Comparison of ENCODE assay signal across 19 cellular contexts in the genomic region with DNA sequence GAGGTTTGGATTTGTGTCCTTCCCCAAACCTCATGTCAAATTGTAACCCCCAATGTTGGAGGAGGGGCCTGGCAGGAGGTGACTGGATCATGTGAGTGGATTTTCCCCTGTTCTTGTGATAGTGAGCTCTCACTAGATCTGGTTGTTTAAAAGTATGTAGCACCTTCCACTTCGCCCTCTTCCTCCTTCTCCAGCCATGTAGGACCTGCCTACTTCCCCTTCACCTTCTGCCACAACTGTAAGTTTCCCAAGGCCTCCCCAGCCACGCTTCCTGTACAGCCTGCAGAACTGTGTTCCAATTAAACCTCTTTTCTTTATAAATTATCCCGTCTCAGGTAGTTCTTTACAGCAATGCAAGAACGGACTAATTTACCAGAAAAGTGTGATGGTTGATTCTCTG.
DNase-seq lines count a peak whose midpoint lies in the region; ATAC-seq and TF ChIP-seq lines count a peak whose summit lies in the region.
"Had no signal": no experiment of that assay in that cellular context is flagged by ENCODE, and none has a peak within 500 bp of the region (broad histone marks: within the 10 kb centered on the region; RNA-seq: fewer than 3 reads in every experiment).

No MANE protein-coding gene starts in this region.

- peak overlapping the region in 1 of 2 donors; percentile 75 for H3K27ac ChIP-seq in left lung
- H3K27ac ChIP-seq: colonic mucosa, right atrium auricular region, tibial artery had no signal

- no peaks in the 10 kb centered on the region for H3K27me3 ChIP-seq in left lung
- H3K27me3 ChIP-seq: colonic mucosa, right atrium auricular region, tibial artery had no signal

- H3K9me3 ChIP-seq in left lung: no peaks in the 10 kb centered on the region
- H3K9me3 ChIP-seq: colonic mucosa, tibial artery had no signal

- H3K27me3 Mint-ChIP-seq in activated T-cell treated with anti-CD3 and anti-CD28 coated beads, Interleukin-2, amount 50 U/mL, for 72 hours (ENCODE audit: low read depth): peaks cover 8% of the 10 kb centered on the region
- no peaks in the 10 kb centered on the region for H3K27me3 Mint-ChIP-seq in activated T-helper 17 cell treated with anti-CD3 and anti-CD28 coated beads, Interleukin-2, amount 50 U/mL, for 72 hours
- no peaks in the 10 kb centered on the region for H3K27me3 Mint-ChIP-seq in stimulated activated naive B cell treated with anti-CD40 and anti-IgM and Interleukin-4, amounts not matched to agents 10 μg/mL and 1 μg/mL and 100 μg/mL, for 72 hours

- TF ChIP-seq CTCF in NB4 (IDR thresholded peaks at IDR 0.05; ENCODE audit: low read depth, low read length): no peak
- no peak for TF ChIP-seq CTCF in left lung (IDR thresholded peaks at IDR 0.05)

- intact Hi-C loops in left lung (cut with DNase I): no loop called here

- peaks cover 24 to 39% of the 10 kb centered on the region in 2 donors for H3K36me3 Mint-ChIP-seq in activated T-cell treated with anti-CD3 and anti-CD28 coated beads, Interleukin-2, amount 50 U/mL, for 72 hours (ENCODE audit: insufficient read depth in 2 of 2)
- peaks cover 12% of the 10 kb centered on the region for H3K36me3 Mint-ChIP-seq in activated T-helper 17 cell treated with anti-CD3 and anti-CD28 coated beads, Interleukin-2, amount 50 U/mL, for 72 hours (ENCODE audit: low read depth)
- peaks cover under 1 to 12% of the 10 kb centered on the region in 2 donors for H3K36me3 Mint-ChIP-seq in stimulated activated naive B cell treated with anti-CD40 and anti-IgM and Interleukin-4, amounts not matched to agents 10 μg/mL and 1 μg/mL and 100 μg/mL, for 72 hours

- DNase-seq in activated T-cell treated with anti-CD3 and anti-CD28 coated beads, Interleukin-2, amount 50 U/mL, for 72 hours: no peak
- no peak for DNase-seq in activated T-cell treated with anti-CD3 and anti-CD28 coated beads, Interleukin-2, amount 50 U/mL, for 1 hour
- DNase-seq in NB4 (ENCODE audit: low read depth): peak; percentile 51
- no peak for DNase-seq in stimulated activated naive B cell treated with anti-CD40 and anti-IgM and Interleukin-4, amounts not matched to agents 10 μg/mL and 1 μg/mL and 100 μg/mL, for 72 hours
- DNase-seq in left lung: no peak
- no peak for DNase-seq in NCI-H1092 (lab: John Stamatoyannopoulos, UW)
- no peak for DNase-seq in Ammon's horn (ENCODE audit: low spot score)
- DNase-seq: anterior cingulate cortex; colonic mucosa; DMS53; NCI-H82; nephron progenitor cell; SHP77 treated with DMSO at 0.1 percent for 48 hours; stimulated activated CD4-positive, alpha-beta T cell treated with anti-CD3 and anti-CD28 coated beads, Interleukin-2, amount 100 ng/mL, for 24 hours; tibial artery had no signal

- peaks cover 95% of the 10 kb centered on the region for H3K4me1 Mint-ChIP-seq in activated T-cell treated with anti-CD3 and anti-CD28 coated beads, Interleukin-2, amount 50 U/mL, for 72 hours (ENCODE audit: low read depth)
- peaks cover 64% of the 10 kb centered on the region for H3K4me1 Mint-ChIP-seq in activated T-helper 17 cell treated with anti-CD3 and anti-CD28 coated beads, Interleukin-2, amount 50 U/mL, for 72 hours
- H3K4me1 Mint-ChIP-seq in stimulated activated naive B cell treated with anti-CD40 and anti-IgM and Interleukin-4, amounts not matched to agents 10 μg/mL and 1 μg/mL and 100 μg/mL, for 72 hours: peaks cover 53 to 76% of the 10 kb centered on the region in 2 donors

- H3K27ac Mint-ChIP-seq in activated T-cell treated with anti-CD3 and anti-CD28 coated beads, Interleukin-2, amount 50 U/mL, for 72 hours: peak overlapping the region; percentile 64
- H3K27ac Mint-ChIP-seq in activated T-helper 17 cell treated with anti-CD3 and anti-CD28 coated beads, Interleukin-2, amount 50 U/mL, for 72 hours: peak overlapping the region; percentile 97
- peak overlapping the region; percentile 96 for H3K27ac Mint-ChIP-seq in stimulated activated naive B cell treated with anti-CD40 and anti-IgM and Interleukin-4, amounts not matched to agents 10 μg/mL and 1 μg/mL and 100 μg/mL, for 72 hours
- H3K27ac Mint-ChIP-seq: GM23338, nephron progenitor cell had no signal

- TF ChIP-seq POLR2A in NB4 (IDR thresholded peaks at IDR 0.05; ENCODE audit: extremely low read depth, insufficient read length): no peak

- peak overlapping the region in 1 of 2 donors; percentile 40 for H3K4me3 Mint-ChIP-seq in activated T-cell treated with anti-CD3 and anti-CD28 coated beads, Interleukin-2, amount 50 U/mL, for 72 hours
- peak overlapping the region; percentile 83 for H3K4me3 Mint-ChIP-seq in activated T-helper 17 cell treated with anti-CD3 and anti-CD28 coated beads, Interleukin-2, amount 50 U/mL, for 72 hours
- peak overlapping the region in 1 of 2 donors; percentile 47 for H3K4me3 Mint-ChIP-seq in stimulated activated naive B cell treated with anti-CD40 and anti-IgM and Interleukin-4, amounts not matched to agents 10 μg/mL and 1 μg/mL and 100 μg/mL, for 72 hours
- H3K4me3 Mint-ChIP-seq: GM23338, nephron progenitor cell had no signal

- peaks cover 7 to 53% of the 10 kb centered on the region in 2 donors for H3K4me1 ChIP-seq in left lung
- H3K4me1 ChIP-seq: colonic mucosa, right atrium auricular region, tibial artery had no signal

- peaks cover 12 to 16% of the 10 kb centered on the region in 2 donors for H3K9me3 Mint-ChIP-seq in activated T-cell treated with anti-CD3 and anti-CD28 coated beads, Interleukin-2, amount 50 U/mL, for 72 hours
- H3K9me3 Mint-ChIP-seq in activated T-helper 17 cell treated with anti-CD3 and anti-CD28 coated beads, Interleukin-2, amount 50 U/mL, for 72 hours: peaks cover 12% of the 10 kb centered on the region
- peaks cover 11 to 15% of the 10 kb centered on the region in 2 donors for H3K9me3 Mint-ChIP-seq in stimulated activated naive B cell treated with anti-CD40 and anti-IgM and Interleukin-4, amounts not matched to agents 10 μg/mL and 1 μg/mL and 100 μg/mL, for 72 hours

- no peaks in the 10 kb centered on the region for H3K36me3 ChIP-seq in left lung
- H3K36me3 ChIP-seq: colonic mucosa, right atrium auricular region, tibial artery had no signal

- no peak for ATAC-seq in activated T-cell treated with anti-CD3 and anti-CD28 coated beads, Interleukin-2, amount 50 U/mL, for 72 hours (replicated peaks in 1 of 2)
- no peak for ATAC-seq in activated T-helper 17 cell treated with anti-CD3 and anti-CD28 coated beads, Interleukin-2, amount 50 U/mL, for 72 hours (replicated peaks)
- ATAC-seq in stimulated activated naive B cell treated with anti-CD40 and anti-IgM and Interleukin-4, amounts not matched to agents 10 μg/mL and 1 μg/mL and 100 μg/mL, for 72 hours (replicated peaks): no peak
- no peak for ATAC-seq in left lung
- ATAC-seq: GM23338 had no signal

- H3K4me3 ChIP-seq in NB4 (ENCODE audit: low read depth, low read length): no peak overlapping the region
- no peak overlapping the region for H3K4me3 ChIP-seq in left lung
- H3K4me3 ChIP-seq: colonic mucosa, GM23338, lung, right atrium auricular region, tibial artery had no signal
